Comparison of ENCODE assay signal across 8 cellular contexts in the genomic region with DNA sequence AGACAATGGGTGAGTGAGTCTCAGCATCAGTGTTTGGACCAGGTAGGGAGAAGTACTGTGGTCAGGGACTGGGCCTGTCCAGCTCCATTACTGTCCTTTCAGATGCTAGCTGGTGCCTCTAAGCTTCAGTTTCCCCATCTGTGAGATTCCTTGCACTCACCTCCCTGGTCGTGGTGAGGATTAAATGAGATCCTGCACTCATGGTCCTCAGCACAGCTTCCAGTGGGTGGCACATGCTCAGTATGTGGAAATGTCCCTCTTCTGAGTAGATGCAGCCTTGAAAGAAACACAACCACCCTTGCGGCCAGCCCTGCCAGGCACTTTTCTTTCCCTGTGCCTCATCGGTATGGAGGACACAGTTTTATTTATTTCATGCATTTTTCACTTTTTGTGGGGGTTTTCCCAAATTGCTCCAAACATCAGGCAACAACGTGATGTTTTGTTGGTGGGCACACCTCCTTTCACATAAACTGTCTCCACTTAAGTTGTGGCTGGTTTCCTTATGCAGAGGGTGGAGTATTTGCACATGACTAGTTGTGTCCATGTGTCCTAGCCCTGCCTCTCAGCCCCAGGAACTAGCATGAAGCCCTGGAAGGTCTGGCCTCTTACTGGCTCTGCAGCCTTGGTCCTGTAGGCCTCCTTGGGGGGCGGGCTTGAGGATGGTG. TPM values are rescaled to one million over a fixed set of nuclear protein-coding genes. Genes with fewer than 3 reads are reported as not detected.
DNase-seq lines count a peak whose midpoint lies in the region; ATAC-seq and TF ChIP-seq lines count a peak whose summit lies in the region.

No MANE protein-coding gene starts in this region.

- H3K4me3 Mint-ChIP-seq in activated naive CD4-positive, alpha-beta T cell treated with anti-CD3 and anti-CD28 coated beads, Interleukin-2, amount 10 ng/mL, durations not matched to agents 7 days and 5 days = peak overlapping the region; percentile 85

- no peak for TF ChIP-seq POLR2A in upper lobe of left lung (IDR thresholded peaks at IDR 0.05)

- CTCF ChIA-PET in activated naive CD4-positive, alpha-beta T cell treated with anti-CD3 and anti-CD28 coated beads, Interleukin-2, amount 10 ng/mL, durations not matched to agents 7 days and 5 days (lab: Charles Lee) = no interaction called here

- H3K4me3 ChIP-seq in astrocyte of the cerebellum (ENCODE audit: low read depth, low read length) (peak overlapping the region; percentile 90), lower lobe of right lung (peak overlapping the region; percentile 90), upper lobe of left lung (peak overlapping the region; percentile 38 to 81 (median 68))

- H3K27me3 ChIP-seq in lower lobe of right lung (ENCODE audit: low read depth) = no peaks in the 10 kb centered on the region
- no peaks in the 10 kb centered on the region for H3K27me3 ChIP-seq in upper lobe of left lung

- TF ChIP-seq CTCF in astrocyte of the cerebellum (IDR thresholded peaks at IDR 0.05; ENCODE audit: low read depth, low read length, missing control alignments) (no peak), lower lobe of right lung (IDR thresholded peaks at IDR 0.05) (no peak), upper lobe of left lung (IDR thresholded peaks at IDR 0.05) (no peak)

- peak overlapping the region; percentile 92 for H3K27ac ChIP-seq in lower lobe of right lung
- H3K27ac ChIP-seq in upper lobe of left lung = peak overlapping the region in 2 of 4 donors; percentile 92 to 95

- H3K9me3 Mint-ChIP-seq in activated naive CD4-positive, alpha-beta T cell treated with anti-CD3 and anti-CD28 coated beads, Interleukin-2, amount 10 ng/mL, durations not matched to agents 7 days and 5 days = peaks cover 9% of the 10 kb centered on the region

- ATAC-seq in lower lobe of right lung (no peak), upper lobe of left lung (ENCODE audit: low FRiP score in 2 of 2) (no peak)

- in situ Hi-C loops in astrocyte of the cerebellum (cut with HindIII; ENCODE audit: low sequenced_read_pairs) = loop anchor here (10.0 kb wide), 1 partner anchor 98 kb away; no protein-coding TSS in a partner anchor

- H3K4me1 ChIP-seq in lower lobe of right lung (peaks cover 33% of the 10 kb centered on the region), upper lobe of left lung (peaks cover 26 to 42% (median 30%) of the 10 kb centered on the region in 4 donors)

- H3K27ac Mint-ChIP-seq in activated naive CD4-positive, alpha-beta T cell treated with anti-CD3 and anti-CD28 coated beads, Interleukin-2, amount 10 ng/mL, durations not matched to agents 7 days and 5 days = peak overlapping the region; percentile 80

- 66 to 84% methylated on average over 4 to 5 of the region's 5 CpGs for WGBS in upper lobe of left lung, 2 donors

- TF ChIP-seq EP300 in upper lobe of left lung (IDR thresholded peaks at IDR 0.05) = no peak

- peaks cover 4% of the 10 kb centered on the region for H3K9me3 ChIP-seq in lower lobe of right lung
- H3K9me3 ChIP-seq in upper lobe of left lung = peaks cover 0 to 8% (median 1%) of the 10 kb centered on the region in 4 donors

- no peak for DNase-seq in activated naive CD4-positive, alpha-beta T cell treated with anti-CD3 and anti-CD28 coated beads, Interleukin-2, amount 10 ng/mL, durations not matched to agents 7 days and 5 days
- no peak for DNase-seq in activated naive CD4-positive, alpha-beta T cell (lab: John Stamatoyannopoulos, UW)
- DNase-seq in astrocyte of the cerebellum (ENCODE audit: low read depth) (no peak), lower lobe of right lung (no peak), upper lobe of left lung (no peak), NCI-H748 treated with DMSO at 0.1 percent for 48 hours (lab: John Stamatoyannopoulos, UW) (no peak), HPDE6-E6E7 (ENCODE audit: extremely low spot score) (no peak), OCI-M1 (lab: John Stamatoyannopoulos, UW) (no peak)

- intact Hi-C loops in lower lobe of right lung (cut with DNase I) = no loop called here

- H3K36me3 ChIP-seq in lower lobe of right lung (peaks cover 33% of the 10 kb centered on the region), upper lobe of left lung (peaks cover 3 to 31% (median 14%) of the 10 kb centered on the region in 4 donors)

- peaks cover 14% of the 10 kb centered on the region for H3K36me3 Mint-ChIP-seq in activated naive CD4-positive, alpha-beta T cell treated with anti-CD3 and anti-CD28 coated beads, Interleukin-2, amount 10 ng/mL, durations not matched to agents 7 days and 5 days

- peaks cover 37% of the 10 kb centered on the region for H3K4me1 Mint-ChIP-seq in activated naive CD4-positive, alpha-beta T cell treated with anti-CD3 and anti-CD28 coated beads, Interleukin-2, amount 10 ng/mL, durations not matched to agents 7 days and 5 days

- H3K27me3 Mint-ChIP-seq in activated naive CD4-positive, alpha-beta T cell treated with anti-CD3 and anti-CD28 coated beads, Interleukin-2, amount 10 ng/mL, durations not matched to agents 7 days and 5 days = no peaks in the 10 kb centered on the region

RNA-seq across cellular contexts. Expression of a gene that starts 1.1 kb away (rescaled TPM):
- total RNA-seq in lower lobe of right lung (51.6 TPM), upper lobe of left lung (100 to 1,000 TPM in 2 of 6 donors, 10 to 100 TPM in 4; 33.7 to 114 (median 63.2) TPM)

RNA-seq across cellular contexts. Expression of a gene that starts 16.2 kb away (rescaled TPM):
- total RNA-seq in lower lobe of right lung (12.3 TPM), upper lobe of left lung (1 to 10 TPM; 4.7 to 9.4 (median 6.6) TPM)

RNA-seq across cellular contexts. Expression of a gene that starts 18.7 kb away (rescaled TPM):
- total RNA-seq in lower lobe of right lung (24.3 TPM), upper lobe of left lung (10 to 100 TPM; 18.9 to 52.4 (median 32.0) TPM)

RNA-seq across cellular contexts. Expression of a gene that starts 31.8 kb away (rescaled TPM):
- total RNA-seq in lower lobe of right lung = 2.1 TPM
- total RNA-seq in upper lobe of left lung = 10 to 100 TPM in 1 of 6 donors, 1 to 10 TPM in 1, under 1 TPM in 4; 0.39 to 22.0 (median 0.65) TPM

RNA-seq across cellular contexts. Expression of a gene that starts 49.1 kb away (rescaled TPM):
- 0.47 TPM for total RNA-seq in lower lobe of right lung
- total RNA-seq in upper lobe of left lung = 1 to 10 TPM in 5 of 6 donors, not detected in 1; 1.2 to 5.2 (median 1.5) TPM
